ENCODE assay signal across 2 cellular contexts in the genomic region with DNA sequence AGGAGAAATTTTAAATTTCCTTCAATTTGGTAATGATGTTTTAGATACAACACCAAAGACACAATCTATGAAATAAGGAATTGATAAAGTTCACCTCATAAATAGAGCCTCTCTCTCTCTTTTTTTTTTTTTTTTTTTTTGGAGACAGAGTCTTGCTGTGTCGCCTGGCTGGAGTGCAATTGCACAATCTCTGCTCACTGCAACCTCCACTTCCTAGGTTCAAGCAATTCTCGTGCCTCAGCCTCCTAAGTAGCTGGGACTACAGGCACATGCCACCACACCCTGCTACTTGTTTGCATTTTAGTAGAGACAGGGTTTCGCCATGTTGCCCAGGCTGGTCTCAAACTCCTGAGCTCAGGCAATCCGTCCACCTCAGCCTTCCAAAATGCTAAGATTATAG. TPM values are rescaled to one million over a fixed set of nuclear protein-coding genes. Genes with fewer than 3 reads are reported as not detected.
"Had no signal": no experiment of that assay in that cellular context is flagged by ENCODE, and none has a peak within 500 bp of the region (broad histone marks: within the 10 kb centered on the region; RNA-seq: fewer than 3 reads in every experiment).

No MANE protein-coding gene starts in this region.

RNA-seq across cellular contexts. Expression of a gene that starts 43.3 kb away (rescaled TPM):
- total RNA-seq: ascending aorta, body of pancreas had no signal
